In genomic region chr2:220590476-220590875, GRCh38 we compare ENCODE assay signal across 34 cellular contexts.
"Had no signal": no experiment of that assay in that cellular context is flagged by ENCODE, and none has a peak within 500 bp of the region (broad histone marks: within the 10 kb centered on the region; RNA-seq: fewer than 3 reads in every experiment).

No MANE protein-coding gene starts in this region.

- H3K4me3 ChIP-seq: adrenal gland, body of pancreas, breast epithelium, cardiac muscle cell had no signal

- ATAC-seq: activated CD8-positive, alpha-beta T cell treated with anti-CD3 and anti-CD28 coated beads for 36 hours; activated naive CD4-positive, alpha-beta T cell treated with anti-CD3 and anti-CD28 coated beads, Interleukin-2, amount 50 U/mL, for 72 hours; activated T-cell treated with anti-CD3 and anti-CD28 coated beads, Interleukin-2, amount 50 U/mL, for 4 hours; activated T-cell treated with anti-CD3 and anti-CD28 coated beads, Interleukin-2, amount 50 U/mL, for 72 hours; activated T-helper 17 cell treated with anti-CD3 and anti-CD28 coated beads, Interleukin-2, amount 50 U/mL, for 72 hours; body of pancreas had no signal

- H3K36me3 ChIP-seq: adrenal gland, brain microvascular endothelial cell, breast epithelium, cardiac muscle cell had no signal

- DNase-seq: activated B cell treated with CpG ODN at 0.5 μM for 24 hours; activated CD4-positive, alpha-beta memory T cell treated with anti-CD3 and anti-CD28 coated beads for 36 hours; activated CD4-positive, alpha-beta T cell treated with anti-CD3 and anti-CD28 coated beads for 4 hours; activated CD4-positive, alpha-beta T cell treated with anti-CD3 and anti-CD28 coated beads, Interleukin-2, amount 10 ng/mL, durations not matched to agents 24 days and 14 days; activated CD4-positive, alpha-beta T cell treated with anti-CD3 and anti-CD28 coated beads, Interleukin-2, amount 50 U/mL, for 1 hour; activated CD4-positive, alpha-beta T cell treated with anti-CD3 and anti-CD28 coated beads, Interleukin-2, amount 50 U/mL, for 4 hours; activated CD4-positive, CD25-positive, alpha-beta regulatory T cell treated with anti-CD3 and anti-CD28 coated beads, Interleukin-2, amount 50 U/mL, for 72 hours; activated CD8-positive, alpha-beta memory T cell treated with anti-CD3 and anti-CD28 coated beads, Interleukin-2, amount 50 U/mL, for 4 hours; activated CD8-positive, alpha-beta T cell treated with anti-CD3 and anti-CD28 coated beads for 36 hours; activated effector memory CD4-positive, alpha-beta T cell treated with anti-CD3 and anti-CD28 coated beads, Interleukin-2, amount 50 U/mL, for 16 hours; activated gamma-delta T cell treated with Interleukin-2 at 50 U/mL for 16 hours; activated naive CD4-positive, alpha-beta T cell; activated naive CD4-positive, alpha-beta T cell treated with anti-CD3 and anti-CD28 coated beads for 36 hours; activated naive CD4-positive, alpha-beta T cell treated with anti-CD3 and anti-CD28 coated beads, Interleukin-2, amount 50 U/mL, for 16 hours; activated naive CD8-positive, alpha-beta T cell treated with anti-CD3 and anti-CD28 coated beads for 36 hours; activated T-cell treated with anti-CD3 and anti-CD28 coated beads for 4 hours; activated T-cell treated with anti-CD3 and anti-CD28 coated beads, Interleukin-2, amount 50 U/mL, for 1 hour; activated T-cell treated with anti-CD3 and anti-CD28 coated beads, Interleukin-2, amount 50 U/mL, for 4 hours; activated T-cell treated with anti-CD3 and anti-CD28 coated beads, Interleukin-2, amount 50 U/mL, for 72 hours; adrenal gland; amniotic stem cell; aorta; body of pancreas; brain microvascular endothelial cell; caudate nucleus; cerebellar nuclear complex; T-helper 1 cell; T-helper 2 cell; T-helper 9 cell had no signal

- H3K27me3 ChIP-seq: adrenal gland, body of pancreas, brain microvascular endothelial cell, breast epithelium, cardiac muscle cell had no signal

- H3K4me1 ChIP-seq: adrenal gland, body of pancreas, breast epithelium had no signal

- H3K9me3 ChIP-seq: adrenal gland, body of pancreas, breast epithelium had no signal

- H3K27ac ChIP-seq: adrenal gland, body of pancreas, brain microvascular endothelial cell, breast epithelium, cardiac muscle cell, VCaP had no signal
